Comparison of ENCODE assay signal across 16 cellular contexts in the genomic region with DNA sequence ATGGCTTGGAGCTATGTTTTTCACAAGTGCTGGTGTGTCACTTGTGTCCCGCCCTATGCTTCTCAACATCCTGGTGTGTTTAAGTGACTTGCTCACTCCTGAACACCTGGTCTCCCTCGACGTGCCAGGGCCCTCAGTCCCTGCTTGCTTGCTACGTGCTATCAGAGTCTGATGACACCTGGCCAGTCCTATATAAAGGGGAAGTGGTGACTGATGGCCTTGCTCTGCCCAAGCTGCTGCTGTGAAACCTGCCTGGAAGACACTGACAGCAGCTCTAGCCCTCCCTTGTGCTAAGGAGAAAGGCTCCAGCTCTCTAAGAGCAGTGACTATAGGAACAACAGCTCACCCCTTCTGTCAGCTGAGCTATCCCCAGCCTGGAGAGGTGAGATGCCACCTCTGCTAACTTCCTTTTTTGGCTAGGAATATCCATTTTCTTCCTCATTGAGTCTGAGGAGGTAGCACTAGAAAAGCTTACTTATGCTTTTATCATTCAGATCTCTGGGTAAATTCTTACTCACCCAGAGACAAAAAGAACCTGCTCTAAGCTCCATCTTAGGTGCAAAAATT.
DNase-seq lines count a peak whose midpoint lies in the region; ATAC-seq and TF ChIP-seq lines count a peak whose summit lies in the region.
"Had no signal": no experiment of that assay in that cellular context is flagged by ENCODE, and none has a peak within 500 bp of the region (broad histone marks: within the 10 kb centered on the region; RNA-seq: fewer than 3 reads in every experiment).

No MANE protein-coding gene starts in this region.

- H3K36me3 Mint-ChIP-seq in activated B cell treated with CpG ODN at 0.5 μM for 24 hours (ENCODE audit: low read depth), result no peaks in the 10 kb centered on the region
- H3K36me3 Mint-ChIP-seq: natural killer cell had no signal

- H3K27ac ChIP-seq in IMR-90 (ENCODE audit: insufficient read depth, low read length), result no peak overlapping the region
- no peak overlapping the region for H3K27ac ChIP-seq in thyroid gland
- H3K27ac ChIP-seq: ascending aorta, esophagus muscularis mucosa, right atrium auricular region had no signal

- no peak for TF ChIP-seq RAD21 in IMR-90 (IDR thresholded peaks at IDR 0.05; ENCODE audit: low read length)

- peaks cover 39% of the 10 kb centered on the region for H3K4me1 Mint-ChIP-seq in activated B cell treated with CpG ODN at 0.5 μM for 24 hours

- no peak overlapping the region for H2BK5ac ChIP-seq in IMR-90 (ENCODE audit: low read depth, low read length, poor library complexity, severe bottlenecking)

- ATAC-seq in GM21447 (IDR thresholded peaks at IDR 0.05; ENCODE audit: unreplicated experiment) (peak; percentile 64), IMR-90 (ENCODE audit: low read depth) (no peak), activated B cell treated with CpG ODN at 0.5 μM for 24 hours (ENCODE audit: low read depth) (peak; percentile 58)

- no peaks in the 10 kb centered on the region for H3K4me1 ChIP-seq in IMR-90 (ENCODE audit: control insufficient read depth, insufficient read depth, low read length)
- peaks cover 0 to 7% of the 10 kb centered on the region in 2 donors for H3K4me1 ChIP-seq in thyroid gland
- H3K4me1 ChIP-seq: ascending aorta had no signal

- H2BK120ac ChIP-seq in IMR-90 (ENCODE audit: low read depth, low read length), result no peak overlapping the region

- TF ChIP-seq CTCF in GM06990 (IDR thresholded peaks at IDR 0.05; ENCODE audit: insufficient read depth, low read length, poor library complexity, severe bottlenecking), result no peak
- no peak for TF ChIP-seq CTCF in IMR-90 (conservative IDR thresholded peaks at IDR 0.05; ENCODE audit: low read depth, low read length)
- TF ChIP-seq CTCF in activated B cell treated with CpG ODN at 0.5 μM for 24 hours (IDR thresholded peaks at IDR 0.05), result no peak
- no peak for TF ChIP-seq CTCF in thyroid gland (IDR thresholded peaks at IDR 0.05)

- H3K23ac ChIP-seq in IMR-90 (ENCODE audit: low read depth, low read length), result no peak overlapping the region

- intact Hi-C loops in IMR-90 (cut with micrococcal nuclease) (no loop called here), activated B cell treated with CpG ODN at 0.5 μM for 24 hours (cut with micrococcal nuclease) (loop anchor here (10.0 kb wide), 1 partner anchor 431 kb away; a partner anchor contains a TSS), thyroid gland (cut with DNase I) (no loop called here)

- WGBS in IMR-90 (ENCODE audit: extremely low coverage in 2 of 2, insufficient read length in 1 of 2), 2 experiments, result 40% methylated on average over 1 of the region's 4 CpGs; no CpG with 5 or more reads in 1 of the 2 experiments
- WGBS in thyroid gland, 2 donors, result 84 to 95% methylated on average over 4 of the region's 4 CpGs

- H3K4me3 Mint-ChIP-seq in activated B cell treated with CpG ODN at 0.5 μM for 24 hours, result no peak overlapping the region
- H3K4me3 Mint-ChIP-seq: activated CD4-positive, alpha-beta T cell treated with anti-CD3 and anti-CD28 coated beads, Interleukin-2, amount 10 ng/mL, durations not matched to agents 7 days and 5 days had no signal

- H4K5ac ChIP-seq in IMR-90 (ENCODE audit: low read depth, low read length), result no peak overlapping the region

- no peaks in the 10 kb centered on the region for H3K79me1 ChIP-seq in IMR-90 (ENCODE audit: low read depth in 1 of 2, low read length in 2 of 2)

- H3K36me3 ChIP-seq in GM06990 (ENCODE audit: control insufficient read depth, insufficient read depth, low read length) (no peaks in the 10 kb centered on the region), IMR-90 (ENCODE audit: control insufficient read depth, insufficient read depth, low read length) (no peaks in the 10 kb centered on the region), thyroid gland (no peaks in the 10 kb centered on the region)
- H3K36me3 ChIP-seq: ascending aorta, esophagus muscularis mucosa, right atrium auricular region had no signal

- H4K91ac ChIP-seq in IMR-90 (ENCODE audit: insufficient read depth, low read depth, low read length), result no peak overlapping the region

- DNase-seq in GM06990 (ENCODE audit: extremely low read depth, insufficient read length) (peak; percentile 15), IMR-90 (no peak), activated B cell treated with CpG ODN at 0.5 μM for 24 hours (no peak), thyroid gland (no peak), SIG-M5 (lab: John Stamatoyannopoulos, UW) (no peak), NCI-H1436 (lab: John Stamatoyannopoulos, UW) (no peak), superior temporal gyrus (ENCODE audit: extremely low spot score) (no peak)
- DNase-seq: activated CD4-positive, alpha-beta T cell treated with anti-CD3 and anti-CD28 coated beads, Interleukin-2, amount 10 ng/mL, durations not matched to agents 7 days and 5 days; cortex of kidney; hypothalamus; natural killer cell; stimulated activated CD4-positive, alpha-beta T cell treated with anti-CD3 and anti-CD28 coated beads, Interleukin-4, amount 100 ng/mL, for 4 hours had no signal

- no peak overlapping the region for H3K14ac ChIP-seq in IMR-90 (replicated peaks; ENCODE audit: low read depth, low read length)

- in situ Hi-C loops in IMR-90 (cut with MboI; ENCODE audit: low sequenced_read_pairs), result no loop called here

- H3K9me3 ChIP-seq in IMR-90 (ENCODE audit: control insufficient read depth, insufficient read depth, low read length), result no peaks in the 10 kb centered on the region
- no peaks in the 10 kb centered on the region for H3K9me3 ChIP-seq in thyroid gland
- H3K9me3 ChIP-seq: ascending aorta, esophagus muscularis mucosa, right atrium auricular region had no signal

- H3K27me3 ChIP-seq in GM06990 (replicated peaks; ENCODE audit: control insufficient read depth, insufficient read depth, low read length) (no peaks in the 10 kb centered on the region; the same call in 1 of the 2 replicates), IMR-90 (ENCODE audit: control insufficient read depth, insufficient read depth, low read length) (no peaks in the 10 kb centered on the region), thyroid gland (no peaks in the 10 kb centered on the region)
- H3K27me3 ChIP-seq: ascending aorta, right atrium auricular region had no signal

- H3K9ac ChIP-seq in IMR-90 (ENCODE audit: low read depth, low read length), result no peak overlapping the region

- no peak overlapping the region for H3K18ac ChIP-seq in IMR-90 (ENCODE audit: low read depth, low read length)

- H2AFZ ChIP-seq in IMR-90 (replicated peaks; ENCODE audit: low read length, poor library complexity), result no peak overlapping the region

- no peak overlapping the region for H3K4me2 ChIP-seq in IMR-90 (ENCODE audit: low read depth, low read length)

- dilution Hi-C loops in IMR-90 (cut with HindIII; ENCODE audit: low sequenced_read_pairs, unreplicated experiment), result no loop called here

- H4K20me1 ChIP-seq in IMR-90 (ENCODE audit: insufficient read depth, low read length), result no peaks in the 10 kb centered on the region

- CTCF ChIA-PET in IMR-90 (lab: Yijun Ruan, JAX), result no interaction called here
- CTCF ChIA-PET in activated B cell treated with CpG ODN at 0.5 μM for 24 hours (lab: Charles Lee), result interaction anchor here (1.1 kb wide), 1 partner anchor 16 kb away, joined by 3 read pairs; no protein-coding TSS in a partner anchor

- peaks cover 5% of the 10 kb centered on the region for H3K9me3 Mint-ChIP-seq in activated B cell treated with CpG ODN at 0.5 μM for 24 hours
- H3K9me3 Mint-ChIP-seq: natural killer cell had no signal

- no peak overlapping the region for H2BK15ac ChIP-seq in IMR-90 (ENCODE audit: low read depth, low read length)

- no peak overlapping the region for H3K4ac ChIP-seq in IMR-90 (ENCODE audit: low read depth, low read length)

- H3K9me1 ChIP-seq in IMR-90 (ENCODE audit: insufficient read depth, low read length), result no peaks in the 10 kb centered on the region

- H3K27me3 Mint-ChIP-seq in activated B cell treated with CpG ODN at 0.5 μM for 24 hours, result no peaks in the 10 kb centered on the region
- H3K27me3 Mint-ChIP-seq: activated CD4-positive, alpha-beta T cell treated with anti-CD3 and anti-CD28 coated beads, Interleukin-2, amount 10 ng/mL, durations not matched to agents 7 days and 5 days had no signal

- peak overlapping the region; percentile 10 for H2AK9ac ChIP-seq in IMR-90 (replicated peaks; ENCODE audit: low read depth, low read length, poor library complexity)

- POLR2A ChIA-PET in IMR-90 (lab: Charles Lee; ENCODE audit: unreplicated experiment) (no interaction called here), activated B cell treated with CpG ODN at 0.5 μM for 24 hours (lab: Charles Lee) (no interaction called here)

- BruUV-seq in IMR-90 (replicated peaks; lab: Mats Ljungman, UMichigan), result no TSS peak

- H4K8ac ChIP-seq in IMR-90 (ENCODE audit: low read depth in 2 of 2, low read length in 2 of 2), result no peak overlapping the region

- H3K4me3 ChIP-seq in GM06990 (replicated peaks; ENCODE audit: low read depth, low read length) (no peak overlapping the region), IMR-90 (ENCODE audit: insufficient read depth, low read depth, low read length) (no peak overlapping the region), thyroid gland (replicated peaks in 1 of 3) (no peak overlapping the region)
- H3K4me3 ChIP-seq: ascending aorta, esophagus muscularis mucosa, right atrium auricular region had no signal

- no peak overlapping the region for H3K56ac ChIP-seq in IMR-90 (ENCODE audit: extremely low read depth, insufficient read depth, low read length)

- H2BK20ac ChIP-seq in IMR-90 (ENCODE audit: low read depth, low read length), result no peak overlapping the region

- TF ChIP-seq POLR2A in IMR-90 (IDR thresholded peaks at IDR 0.05; ENCODE audit: low read depth, low read length) (no peak), thyroid gland (IDR thresholded peaks at IDR 0.05) (no peak)

- H2AK5ac ChIP-seq in IMR-90 (ENCODE audit: low read depth, low read length), result no peak overlapping the region

- H3K27ac Mint-ChIP-seq in activated B cell treated with CpG ODN at 0.5 μM for 24 hours, result peak overlapping the region; percentile 25
- H3K27ac Mint-ChIP-seq: activated CD4-positive, alpha-beta T cell treated with anti-CD3 and anti-CD28 coated beads, Interleukin-2, amount 10 ng/mL, durations not matched to agents 7 days and 5 days; natural killer cell had no signal

TF ChIP-seq in IMR-90, 13 proteins besides CTCF, POLR2A, EP300 and RAD21:
- no peak for TF ChIP-seq FOS (IDR thresholded peaks at IDR 0.05; ENCODE audit: low read depth, low read length)
- no peak for TF ChIP-seq MXI1 (IDR thresholded peaks at IDR 0.05; ENCODE audit: borderline replicate concordance, low read depth, low read length)
- no peak for TF ChIP-seq SMC3 (IDR thresholded peaks at IDR 0.05; ENCODE audit: low read depth, low read length)
